In genomic region chr17:80769936-80770625, GRCh38 we compare ENCODE assay signal across 18 cellular contexts.
A peak's percentile ranks its signal among the peaks of the same experiment; 100 is the strongest.
DNase-seq lines count a peak whose midpoint lies in the region; ATAC-seq and TF ChIP-seq lines count a peak whose summit lies in the region.
"Had no signal": no experiment of that assay in that cellular context is flagged by ENCODE, and none has a peak within 500 bp of the region (broad histone marks: within the 10 kb centered on the region; RNA-seq: fewer than 3 reads in every experiment).

No MANE protein-coding gene starts in this region.

- no peaks in the 10 kb centered on the region for H3K27me3 ChIP-seq in gastroesophageal sphincter

- intact Hi-C loops in sciatic nerve (cut with DNase I): no loop called here

- H3K36me3 Mint-ChIP-seq in activated naive CD8-positive, alpha-beta T cell treated with anti-CD3 and anti-CD28 coated beads, Interleukin-2, amount 50 U/mL, for 24 hours (ENCODE audit: low read depth): peaks cover 20% of the 10 kb centered on the region

- peak overlapping the region; percentile 4 for H3K27ac Mint-ChIP-seq in activated naive CD8-positive, alpha-beta T cell treated with anti-CD3 and anti-CD28 coated beads, Interleukin-2, amount 50 U/mL, for 24 hours

- H3K27me3 Mint-ChIP-seq in activated naive CD8-positive, alpha-beta T cell treated with anti-CD3 and anti-CD28 coated beads, Interleukin-2, amount 50 U/mL, for 24 hours: no peaks in the 10 kb centered on the region

- no peaks in the 10 kb centered on the region for H3K9me3 ChIP-seq in KOPT-K1 (ENCODE audit: insufficient read depth, low read length, poor library complexity, severe bottlenecking)
- no peaks in the 10 kb centered on the region for H3K9me3 ChIP-seq in gastroesophageal sphincter
- H3K9me3 ChIP-seq: A549 had no signal

- H3K4me1 Mint-ChIP-seq in activated naive CD8-positive, alpha-beta T cell treated with anti-CD3 and anti-CD28 coated beads, Interleukin-2, amount 50 U/mL, for 24 hours: peaks cover 57% of the 10 kb centered on the region

- TF ChIP-seq EP300 in gastroesophageal sphincter (IDR thresholded peaks at IDR 0.05): no peak

- peaks cover 0 to 31% (median 0%) of the 10 kb centered on the region in 3 donors for H3K4me1 ChIP-seq in gastroesophageal sphincter
- H3K4me1 ChIP-seq: A549 had no signal

- H3K4me3 ChIP-seq in gastroesophageal sphincter: no peak overlapping the region
- H3K4me3 ChIP-seq: A549, GM23248 had no signal

- peak overlapping the region; percentile 44 for H3K4me3 Mint-ChIP-seq in activated naive CD8-positive, alpha-beta T cell treated with anti-CD3 and anti-CD28 coated beads, Interleukin-2, amount 50 U/mL, for 24 hours

- DNase-seq in activated effector memory CD4-positive, alpha-beta T cell treated with anti-CD3 and anti-CD28 coated beads, Interleukin-2, amount 50 U/mL, for 16 hours: peak; percentile 28
- no peak for DNase-seq in activated effector memory CD4-positive, alpha-beta T cell treated with Interleukin-2 at 50 U/mL for 16 hours
- no peak for DNase-seq in activated naive CD8-positive, alpha-beta T cell treated with anti-CD3 and anti-CD28 coated beads, Interleukin-2, amount 50 U/mL, for 24 hours
- DNase-seq in sciatic nerve (ENCODE audit: low spot score) (peak; percentile 15), NCI-H2107 (lab: John Stamatoyannopoulos, UW) (no peak)
- DNase-seq: C1 segment of cervical spinal cord, GF-D8, GM23248, Karpas-422, MM.1S, NCI-H1092 treated with DMSO at 0.1 percent for 48 hours, NCI-H345, NCI-H526, SHP77 treated with DMSO at 0.1 percent for 48 hours had no signal

- WGBS in gastroesophageal sphincter (ENCODE audit: low coverage in 1 of 2), 2 donors: 80 to 100% methylated on average over 1 to 4 of the region's 19 CpGs

- TF ChIP-seq POLR2A in gastroesophageal sphincter (IDR thresholded peaks at IDR 0.05): no peak

- TF ChIP-seq CTCF in gastroesophageal sphincter (IDR thresholded peaks at IDR 0.05): no peak

- no peaks in the 10 kb centered on the region for H3K9me3 Mint-ChIP-seq in activated naive CD8-positive, alpha-beta T cell treated with anti-CD3 and anti-CD28 coated beads, Interleukin-2, amount 50 U/mL, for 24 hours

- H3K36me3 ChIP-seq in KOPT-K1 (ENCODE audit: insufficient read depth, low read length) (peaks cover 24% of the 10 kb centered on the region), gastroesophageal sphincter (peaks cover 0 to 7% of the 10 kb centered on the region in 2 donors)

- H3K27ac ChIP-seq in KOPT-K1 (ENCODE audit: low read depth, low read length, poor library complexity, severe bottlenecking): peak overlapping the region; percentile 99
- H3K27ac ChIP-seq in gastroesophageal sphincter: no peak overlapping the region
- H3K27ac ChIP-seq: A549, GM23248 had no signal

- no peak for ATAC-seq in activated naive CD8-positive, alpha-beta T cell treated with anti-CD3 and anti-CD28 coated beads, Interleukin-2, amount 50 U/mL, for 24 hours
- ATAC-seq in sciatic nerve (no peak), HG03432 (IDR thresholded peaks at IDR 0.05; ENCODE audit: unreplicated experiment) (no peak), gastroesophageal sphincter (no peak)
- ATAC-seq: A549 had no signal

Comparison
In these comparisons a context has a peak if more than half of its experiments do, and no peak if none do; other contexts are left out.
1. DNase-seq: peak in activated effector memory CD4-positive, alpha-beta T cell treated with anti-CD3 and anti-CD28 coated beads, Interleukin-2, amount 50 U/mL, for 16 hours (single experiment) and sciatic nerve (single experiment); none in activated effector memory CD4-positive, alpha-beta T cell treated with Interleukin-2 at 50 U/mL for 16 hours (single experiment), activated naive CD8-positive, alpha-beta T cell treated with anti-CD3 and anti-CD28 coated beads, Interleukin-2, amount 50 U/mL, for 24 hours (single experiment) and NCI-H2107 (single experiment).